Comparison of ENCODE assay signal across 21 cellular contexts in the genomic region with DNA sequence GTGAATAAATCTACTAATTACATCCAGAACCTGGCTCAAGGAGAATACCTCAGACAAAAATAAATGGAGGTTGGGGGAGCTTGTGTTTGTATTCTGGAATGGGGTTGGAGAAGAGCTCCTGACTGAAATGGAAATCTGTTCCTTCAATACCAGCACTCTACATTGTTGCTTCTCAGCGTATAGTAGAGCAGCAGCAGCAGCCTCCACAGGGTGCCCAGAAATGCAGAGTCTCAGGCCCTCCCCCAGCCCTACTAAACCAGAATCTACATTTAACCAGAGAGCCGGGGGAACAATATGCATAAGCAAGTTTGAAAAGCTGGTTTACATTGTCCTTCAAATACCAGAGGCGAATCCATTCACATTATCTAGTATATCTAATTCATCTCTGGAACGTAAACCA.
DNase-seq lines count a peak whose midpoint lies in the region; TF ChIP-seq lines count a peak whose summit lies in the region.
"Had no signal": no experiment of that assay in that cellular context is flagged by ENCODE, and none has a peak within 500 bp of the region (broad histone marks: within the 10 kb centered on the region; RNA-seq: fewer than 3 reads in every experiment).

No MANE protein-coding gene starts in this region.

- H2AK5ac ChIP-seq in H9 (ENCODE audit: insufficient read length, low read length) (no peak overlapping the region), trophoblast cell (ENCODE audit: low read length) (no peak overlapping the region)

- no peak overlapping the region for H3K4me3 Mint-ChIP-seq in H9
- H3K4me3 Mint-ChIP-seq in endodermal cell = no peak overlapping the region
- H3K4me3 Mint-ChIP-seq: CD4-positive, CD25-positive, alpha-beta regulatory T cell had no signal

- H2BK5ac ChIP-seq in H9 (ENCODE audit: insufficient read length, low read length) (no peak overlapping the region), trophoblast cell (ENCODE audit: low read depth, low read length, poor library complexity) (no peak overlapping the region)

- H3K79me1 ChIP-seq in H9 (ENCODE audit: insufficient read depth, low read depth, low read length, poor library complexity, severe bottlenecking) = no peaks in the 10 kb centered on the region
- no peaks in the 10 kb centered on the region for H3K79me1 ChIP-seq in trophoblast cell (ENCODE audit: low read length)

- H3K36me3 ChIP-seq in endodermal cell (ENCODE audit: control insufficient read depth, insufficient read depth, low read length) (no peaks in the 10 kb centered on the region), trophoblast cell (ENCODE audit: control insufficient read depth in 1 of 2, insufficient read depth in 2 of 2, low read length in 2 of 2) (no peaks in the 10 kb centered on the region)

- H3K4me1 Mint-ChIP-seq in H9 (peaks cover 40 to 50% of the 10 kb centered on the region in 2 experiments), endodermal cell (peaks cover 18% of the 10 kb centered on the region)
- H3K4me1 Mint-ChIP-seq: CD4-positive, CD25-positive, alpha-beta regulatory T cell had no signal

- no peak overlapping the region for H2BK20ac ChIP-seq in H9 (ENCODE audit: low read depth, low read length, poor library complexity, severe bottlenecking)

- H2BK12ac ChIP-seq in H9 (ENCODE audit: insufficient read length, low read depth, low read length) = no peak overlapping the region
- H2BK12ac ChIP-seq in trophoblast cell (ENCODE audit: low read length) = no peak overlapping the region

- no peak overlapping the region for H3K27ac ChIP-seq in H9 (ENCODE audit: insufficient read length, low read depth, low read length)
- H3K27ac ChIP-seq in endodermal cell (ENCODE audit: low read depth, low read length) = no peak overlapping the region
- H3K27ac ChIP-seq in trophoblast cell (ENCODE audit: low read depth, low read length) = no peak overlapping the region
- H3K27ac ChIP-seq: GM23248, HL-60 had no signal

- H4K20me1 ChIP-seq in H9 (ENCODE audit: control insufficient read depth, insufficient read depth, insufficient read length) = no peaks in the 10 kb centered on the region

- H3K27me3 Mint-ChIP-seq in H9 (ENCODE audit: low read depth) (peaks cover 3% of the 10 kb centered on the region), endodermal cell (ENCODE audit: insufficient read depth) (no peaks in the 10 kb centered on the region)

- H3K4me1 ChIP-seq in H9 (ENCODE audit: insufficient read depth, low read length) = peaks cover 5% of the 10 kb centered on the region; the same call in 1 of the 2 replicates
- H3K4me1 ChIP-seq in endodermal cell (ENCODE audit: control insufficient read depth, insufficient read depth, low read length) = peaks cover 4% of the 10 kb centered on the region
- no peaks in the 10 kb centered on the region for H3K4me1 ChIP-seq in trophoblast cell (ENCODE audit: control insufficient read depth in 1 of 2, insufficient read depth in 2 of 2, low read length in 2 of 2)

- H4K91ac ChIP-seq in H9 (ENCODE audit: insufficient read length, low read depth, low read length) (no peak overlapping the region), trophoblast cell (ENCODE audit: low read depth, low read length) (no peak overlapping the region)

- H3K9me3 Mint-ChIP-seq in H9 = no peaks in the 10 kb centered on the region
- no peaks in the 10 kb centered on the region for H3K9me3 Mint-ChIP-seq in endodermal cell

- no peak overlapping the region for H3T11ph ChIP-seq in H9 (ENCODE audit: low read length)

- H4K12ac ChIP-seq in trophoblast cell (ENCODE audit: low read depth, low read length) = peak overlapping the region; percentile 43

- H3K27me3 ChIP-seq in H9 (ENCODE audit: insufficient read depth, low read length) (no peaks in the 10 kb centered on the region), endodermal cell (ENCODE audit: control insufficient read depth, insufficient read depth, low read length, poor library complexity, severe bottlenecking) (no peaks in the 10 kb centered on the region), trophoblast cell (ENCODE audit: insufficient read depth, low read length) (no peaks in the 10 kb centered on the region)

- H3K9me3 ChIP-seq in H9 (ENCODE audit: control insufficient read depth, low read depth, low read length) (no peaks in the 10 kb centered on the region), endodermal cell (ENCODE audit: control insufficient read depth, low read length) (no peaks in the 10 kb centered on the region), trophoblast cell (ENCODE audit: insufficient read depth, low read depth, low read length) (no peaks in the 10 kb centered on the region)

- H3K14ac ChIP-seq in H9 (ENCODE audit: insufficient read depth, low read length) (no peak overlapping the region), trophoblast cell (ENCODE audit: low read length) (no peak overlapping the region)

- DNase-seq in H9 (no peak), endodermal cell (peak; percentile 76), iPS-NIHi11 (ENCODE audit: low spot score) (peak; percentile 52), trophoblast cell (peak in 1 of 2 donors; percentile 2), NCI-H1694 (lab: John Stamatoyannopoulos, UW) (no peak), NCI-H1436 (lab: John Stamatoyannopoulos, UW) (no peak), KG1 (lab: John Stamatoyannopoulos, UW) (no peak)
- DNase-seq: CD4-positive, CD25-positive, alpha-beta regulatory T cell; DMS153; DND-41; GM23248; Karpas-422; NCI-H1092; NCI-H1417 treated with DMSO at 0.1 percent for 48 hours; NCI-H187 treated with DMSO at 0.1 percent for 48 hours; NCI-H446; NCI-H524 treated with DMSO at 0.1 percent for 48 hours; NCI-H82; RPMI8226; SHP77 had no signal

- no peak overlapping the region for H4K5ac ChIP-seq in H9 (ENCODE audit: insufficient read length, low read depth, low read length)

- TF ChIP-seq CTCF in H9 (conservative IDR thresholded peaks at IDR 0.05) (no peak), endodermal cell (conservative IDR thresholded peaks at IDR 0.05) (no peak)

- no peaks in the 10 kb centered on the region for H3K23me2 ChIP-seq in H9 (ENCODE audit: insufficient read length, low read depth, low read length, poor library complexity, severe bottlenecking)

- H2BK15ac ChIP-seq in H9 (ENCODE audit: low read depth, low read length) = no peak overlapping the region

- H3K23ac ChIP-seq in H9 (ENCODE audit: insufficient read length, low read depth, low read length) (no peak overlapping the region), trophoblast cell (ENCODE audit: low read length) (no peak overlapping the region)

- H4K8ac ChIP-seq in H9 (replicated peaks; ENCODE audit: insufficient read length, low read depth, low read length) (no peak overlapping the region), trophoblast cell (ENCODE audit: low read depth, low read length) (no peak overlapping the region)

- H2BK120ac ChIP-seq in H9 (ENCODE audit: low read depth, low read length, poor library complexity, severe bottlenecking) = no peak overlapping the region
- H2BK120ac ChIP-seq in trophoblast cell (ENCODE audit: insufficient read depth, low read length, poor library complexity) = no peak overlapping the region

- no CpG with 5 or more reads among the region's 4 CpGs for WGBS in H9 (ENCODE audit: extremely low coverage, insufficient read length, low lambda C conversion rate)
- WGBS in endodermal cell (ENCODE audit: insufficient coverage in 1 of 2, insufficient read length in 1 of 2), 2 experiments = 27 to 47% methylated on average over 2 to 4 of the region's 4 CpGs
- WGBS in trophoblast cell (ENCODE audit: extremely low coverage, insufficient coverage, insufficient read length) = no CpG with 5 or more reads among the region's 4 CpGs

- H3K4ac ChIP-seq in H9 (ENCODE audit: low read depth, low read length) (no peak overlapping the region), trophoblast cell (ENCODE audit: low read depth, low read length) (no peak overlapping the region)

- H3K18ac ChIP-seq in H9 (ENCODE audit: insufficient read length, low read depth, low read length) = no peak overlapping the region
- no peak overlapping the region for H3K18ac ChIP-seq in trophoblast cell (ENCODE audit: low read length)

- no peaks in the 10 kb centered on the region for H3K36me3 Mint-ChIP-seq in H9 (ENCODE audit: insufficient read depth in 1 of 3, low read depth in 3 of 3)
- H3K36me3 Mint-ChIP-seq in endodermal cell (ENCODE audit: low read depth) = no peaks in the 10 kb centered on the region
- H3K36me3 Mint-ChIP-seq: CD4-positive, CD25-positive, alpha-beta regulatory T cell had no signal

- H3K79me2 ChIP-seq in H9 (ENCODE audit: insufficient read depth, low read length) (no peaks in the 10 kb centered on the region), trophoblast cell (ENCODE audit: control insufficient read depth, insufficient read depth, low read length, poor library complexity) (no peaks in the 10 kb centered on the region)

- H3K4me2 ChIP-seq in H9 (ENCODE audit: insufficient read depth, insufficient read length, low read length) (peak overlapping the region; percentile 39), trophoblast cell (ENCODE audit: low read length) (no peak overlapping the region)

- H3K9ac ChIP-seq in H9 (ENCODE audit: extremely low read depth, insufficient read length, low read length) (no peak overlapping the region), endodermal cell (ENCODE audit: extremely low read depth, low read length, poor library complexity, severe bottlenecking) (no peak overlapping the region), trophoblast cell (ENCODE audit: low read length) (no peak overlapping the region)
- H3K9ac ChIP-seq: GM23248 had no signal

- H2AFZ ChIP-seq in H9 (ENCODE audit: low read length) (no peak overlapping the region), trophoblast cell (ENCODE audit: insufficient read depth, low read length, poor library complexity) (no peak overlapping the region)
- H2AFZ ChIP-seq: GM23248 had no signal

- no peak overlapping the region for H3K56ac ChIP-seq in H9 (ENCODE audit: insufficient read length, low read depth, low read length)

- H3K27ac Mint-ChIP-seq in H9 (peak overlapping the region in 1 of 3 experiments; percentile 72; a peak in 2 of 7 replicates), endodermal cell (no peak overlapping the region)
- H3K27ac Mint-ChIP-seq: CD4-positive, CD25-positive, alpha-beta regulatory T cell had no signal

- H3K4me3 ChIP-seq in endodermal cell (ENCODE audit: low read length) (no peak overlapping the region), trophoblast cell (ENCODE audit: low read depth, low read length) (no peak overlapping the region)
- H3K4me3 ChIP-seq: GM23248 had no signal

Comparison
In these comparisons a context has a peak if more than half of its experiments do, and no peak if none do; other contexts are left out.
1. DNase-seq: peak in endodermal cell (single experiment) and iPS-NIHi11 (single experiment); none in H9 (single experiment), NCI-H1694 (single experiment), NCI-H1436 (single experiment) and KG1 (single experiment).